ENCODE assay signal across 10 cellular contexts in the genomic region with DNA sequence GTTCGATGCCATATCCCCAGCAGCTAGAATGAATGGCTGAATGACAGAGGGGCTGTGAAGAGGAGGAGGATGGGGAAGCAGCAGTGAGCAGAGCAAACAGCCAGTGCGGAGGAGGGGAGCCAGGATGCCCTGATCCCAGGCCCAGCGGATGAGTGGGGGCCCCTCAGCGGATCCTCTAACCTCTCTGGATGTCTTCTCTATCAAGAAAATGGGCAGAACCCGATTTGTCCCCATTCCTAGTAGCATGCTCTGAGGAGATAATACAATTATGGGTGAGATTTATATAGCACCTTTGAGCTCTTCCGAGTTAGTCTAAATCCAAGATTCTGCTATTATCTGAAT. TPM values are rescaled to one million over a fixed set of nuclear protein-coding genes. Genes with fewer than 3 reads are reported as not detected.
DNase-seq lines count a peak whose midpoint lies in the region; ATAC-seq and TF ChIP-seq lines count a peak whose summit lies in the region.
"Had no signal": no experiment of that assay in that cellular context is flagged by ENCODE, and none has a peak within 500 bp of the region (broad histone marks: within the 10 kb centered on the region; RNA-seq: fewer than 3 reads in every experiment).

No MANE protein-coding gene starts in this region.

- no peaks in the 10 kb centered on the region for H3K27me3 Mint-ChIP-seq in activated CD4-positive, alpha-beta memory T cell treated with anti-CD3 and anti-CD28 coated beads for 36 hours
- peaks cover 52% of the 10 kb centered on the region for H3K27me3 Mint-ChIP-seq in stimulated activated memory B cell treated with anti-CD40 and anti-IgM and Interleukin-4, amounts not matched to agents 10 μg/mL and 1 μg/mL and 100 μg/mL, for 72 hours

- intact Hi-C loops in activated CD4-positive, alpha-beta memory T cell treated with anti-CD3 and anti-CD28 coated beads for 36 hours (cut with micrococcal nuclease), result loop anchor here (1.0 to 2.0 kb wide), 4 partner anchors 21 to 208 kb away; a partner anchor contains a TSS

- no peaks in the 10 kb centered on the region for H3K36me3 Mint-ChIP-seq in activated CD4-positive, alpha-beta memory T cell treated with anti-CD3 and anti-CD28 coated beads for 36 hours
- no peaks in the 10 kb centered on the region for H3K36me3 Mint-ChIP-seq in stimulated activated memory B cell treated with anti-CD40 and anti-IgM and Interleukin-4, amounts not matched to agents 10 μg/mL and 1 μg/mL and 100 μg/mL, for 72 hours

- DNase-seq in DND-41 (peak; percentile 28), foreskin fibroblast (no peak), hypothalamus (lab: John Stamatoyannopoulos, UW) (no peak), globus pallidus (ENCODE audit: low spot score) (no peak)
- no peak for DNase-seq in activated CD4-positive, alpha-beta memory T cell treated with anti-CD3 and anti-CD28 coated beads for 36 hours
- DNase-seq: cortex of kidney, SHP77 treated with DMSO at 0.1 percent for 48 hours had no signal

- CTCF ChIA-PET in activated CD4-positive, alpha-beta memory T cell treated with anti-CD3 and anti-CD28 coated beads for 36 hours (lab: Charles Lee), result interaction anchor here (0.8 to 12.1 kb wide), 10 partner anchors 9 to 305 kb away, joined by 3 to 614 read pairs (median 12); a partner anchor contains a TSS

- peaks cover 7% of the 10 kb centered on the region; the same call in 1 of the 2 replicates for H4K20me1 ChIP-seq in DND-41 (ENCODE audit: insufficient read depth, low read length)

- H3K4me1 Mint-ChIP-seq in activated CD4-positive, alpha-beta memory T cell treated with anti-CD3 and anti-CD28 coated beads for 36 hours (ENCODE audit: low read depth), result peaks cover 94% of the 10 kb centered on the region
- peaks cover 37% of the 10 kb centered on the region for H3K4me1 Mint-ChIP-seq in stimulated activated memory B cell treated with anti-CD40 and anti-IgM and Interleukin-4, amounts not matched to agents 10 μg/mL and 1 μg/mL and 100 μg/mL, for 72 hours

- H3K9me3 Mint-ChIP-seq in activated CD4-positive, alpha-beta memory T cell treated with anti-CD3 and anti-CD28 coated beads for 36 hours, result no peaks in the 10 kb centered on the region
- no peaks in the 10 kb centered on the region for H3K9me3 Mint-ChIP-seq in stimulated activated memory B cell treated with anti-CD40 and anti-IgM and Interleukin-4, amounts not matched to agents 10 μg/mL and 1 μg/mL and 100 μg/mL, for 72 hours

- H3K4me1 ChIP-seq in DND-41 (ENCODE audit: insufficient read depth, low read length) (peaks cover 33% of the 10 kb centered on the region), rectal smooth muscle tissue (ENCODE audit: control insufficient read depth, insufficient read depth, low read length) (peaks cover 69% of the 10 kb centered on the region)

- peak overlapping the region; percentile 42 for H3K4me3 Mint-ChIP-seq in activated CD4-positive, alpha-beta memory T cell treated with anti-CD3 and anti-CD28 coated beads for 36 hours
- H3K4me3 Mint-ChIP-seq in stimulated activated memory B cell treated with anti-CD40 and anti-IgM and Interleukin-4, amounts not matched to agents 10 μg/mL and 1 μg/mL and 100 μg/mL, for 72 hours, result no peak overlapping the region

- H3K27ac Mint-ChIP-seq in activated CD4-positive, alpha-beta memory T cell treated with anti-CD3 and anti-CD28 coated beads for 36 hours, result peak overlapping the region; percentile 93
- H3K27ac Mint-ChIP-seq in stimulated activated memory B cell treated with anti-CD40 and anti-IgM and Interleukin-4, amounts not matched to agents 10 μg/mL and 1 μg/mL and 100 μg/mL, for 72 hours, result no peak overlapping the region

- no peaks in the 10 kb centered on the region for H3K9me3 ChIP-seq in DND-41 (ENCODE audit: insufficient read depth, low read length, severe bottlenecking)

- H3K27me3 ChIP-seq in DND-41 (ENCODE audit: insufficient read depth, low read length, poor library complexity) (no peaks in the 10 kb centered on the region), rectal smooth muscle tissue (ENCODE audit: control insufficient read depth, insufficient read depth, low read length) (no peaks in the 10 kb centered on the region)

- peak overlapping the region; percentile 33 for H2AFZ ChIP-seq in DND-41 (ENCODE audit: low read depth, low read length)

- H3K27ac ChIP-seq in DND-41 (ENCODE audit: low read length), result peak overlapping the region; percentile 37
- peak overlapping the region; percentile 94 for H3K27ac ChIP-seq in rectal smooth muscle tissue (ENCODE audit: low read depth, low read length)

- H3K36me3 ChIP-seq in DND-41 (ENCODE audit: insufficient read depth, low read length) (no peaks in the 10 kb centered on the region), rectal smooth muscle tissue (ENCODE audit: control insufficient read depth, insufficient read depth, low read length) (no peaks in the 10 kb centered on the region)

- peak overlapping the region; percentile 3; the same call in 1 of the 2 replicates for H3K4me2 ChIP-seq in DND-41 (ENCODE audit: insufficient read depth, low read length)

- ATAC-seq in DND-41 (ENCODE audit: insufficient read depth, low read depth), result no peak
- no peak for ATAC-seq in stimulated activated memory B cell treated with anti-CD40 and anti-IgM and Interleukin-4, amounts not matched to agents 10 μg/mL and 1 μg/mL and 100 μg/mL, for 72 hours
- no peak for ATAC-seq in HG02885 (IDR thresholded peaks at IDR 0.05; ENCODE audit: poor library complexity, unreplicated experiment)

- H3K4me3 ChIP-seq in DND-41 (ENCODE audit: low read depth in 1 of 2, low read length in 2 of 2) (no peak overlapping the region), foreskin fibroblast (ENCODE audit: low read depth in 1 of 2, low read length in 2 of 2) (peak overlapping the region; percentile 8 to 9), rectal smooth muscle tissue (ENCODE audit: low read length) (peak overlapping the region; percentile 48)

- TF ChIP-seq CTCF in DND-41 (IDR thresholded peaks at IDR 0.05; ENCODE audit: borderline replicate concordance, extremely low read depth, low read length, poor library complexity, severe bottlenecking), result no peak
- TF ChIP-seq CTCF in foreskin fibroblast (IDR thresholded peaks at IDR 0.05; ENCODE audit: low read depth, low read length), result no peak

- no peak overlapping the region for H3K9ac ChIP-seq in DND-41 (ENCODE audit: low read depth, low read length)
- no peak overlapping the region for H3K9ac ChIP-seq in rectal smooth muscle tissue (ENCODE audit: low read length)

- POLR2A ChIA-PET in activated CD4-positive, alpha-beta memory T cell treated with anti-CD3 and anti-CD28 coated beads for 36 hours (lab: Charles Lee), result interaction anchor here (0.6 to 9.6 kb wide), 7 partner anchors 12 to 109 kb away, joined by 3 to 261 read pairs (median 14); a partner anchor contains a TSS

- H3K79me2 ChIP-seq in DND-41 (ENCODE audit: insufficient read depth, low read length), result no peaks in the 10 kb centered on the region

RNA-seq across cellular contexts. Expression of a gene that starts 30.0 kb away (rescaled TPM):
- 1,000 to 10,000 TPM; 4,273 to 4,368 TPM for total RNA-seq in activated CD4-positive, alpha-beta memory T cell treated with anti-CD3 and anti-CD28 coated beads for 36 hours

RNA-seq across cellular contexts. Expression of a gene that starts 34.6 kb away (rescaled TPM):
- 10 to 100 TPM; 74.0 to 75.0 TPM for total RNA-seq in activated CD4-positive, alpha-beta memory T cell treated with anti-CD3 and anti-CD28 coated beads for 36 hours

RNA-seq across cellular contexts. Expression of a gene that starts 36.4 kb away (rescaled TPM):
- 100 to 1,000 TPM; 121 TPM for total RNA-seq in activated CD4-positive, alpha-beta memory T cell treated with anti-CD3 and anti-CD28 coated beads for 36 hours

Comparison
In these comparisons a context has a peak if more than half of its experiments do, and no peak if none do; other contexts are left out.
1. H3K4me3 ChIP-seq: peak in foreskin fibroblast (2 of 2) and rectal smooth muscle tissue (single experiment); none in DND-41 (0 of 2).